In genomic region chr12:6416596-6416995, GRCh38 we compare ENCODE assay signal across 20 cellular contexts. TPM values are rescaled to one million over a fixed set of nuclear protein-coding genes. Genes with fewer than 3 reads are reported as not detected.
DNase-seq lines count a peak whose midpoint lies in the region; ATAC-seq and TF ChIP-seq lines count a peak whose summit lies in the region.
"Had no signal": no experiment of that assay in that cellular context is flagged by ENCODE, and none has a peak within 500 bp of the region (broad histone marks: within the 10 kb centered on the region; RNA-seq: fewer than 3 reads in every experiment).

No MANE protein-coding gene starts in this region.

- intact Hi-C loops in mucosa of descending colon (cut with DNase I, micrococcal nuclease) = no loop called here

- no peaks in the 10 kb centered on the region for H3K36me3 ChIP-seq in mucosa of descending colon (ENCODE audit: low read depth)
- H3K36me3 ChIP-seq in effector memory CD4-positive, alpha-beta T cell (ENCODE audit: control insufficient read depth, insufficient read depth, low read length) = no peaks in the 10 kb centered on the region
- H3K36me3 ChIP-seq: HAP-1 had no signal

- peak; percentile 46 for ATAC-seq in activated T-helper 17 cell treated with anti-CD3 and anti-CD28 coated beads, Interleukin-2, amount 50 U/mL, for 72 hours (replicated peaks)
- peak; percentile 20 for ATAC-seq in mucosa of descending colon
- ATAC-seq: K562, T-helper 17 cell had no signal

- H3K4me1 ChIP-seq in mucosa of descending colon (ENCODE audit: low read depth) = peaks cover 5% of the 10 kb centered on the region
- no peaks in the 10 kb centered on the region for H3K4me1 ChIP-seq in effector memory CD4-positive, alpha-beta T cell (ENCODE audit: control insufficient read depth, insufficient read depth, low read length, poor library complexity, severe bottlenecking)
- H3K4me1 ChIP-seq: HAP-1, tibial nerve had no signal

- H3K27ac Mint-ChIP-seq in activated T-helper 17 cell treated with anti-CD3 and anti-CD28 coated beads, Interleukin-2, amount 50 U/mL, for 72 hours = peak overlapping the region; percentile 5
- H3K27ac Mint-ChIP-seq: activated B cell treated with CpG ODN at 0.5 μM for 24 hours, T-helper 17 cell had no signal

- H3K9me3 Mint-ChIP-seq in activated T-helper 17 cell treated with anti-CD3 and anti-CD28 coated beads, Interleukin-2, amount 50 U/mL, for 72 hours = no peaks in the 10 kb centered on the region
- H3K9me3 Mint-ChIP-seq: activated B cell treated with CpG ODN at 0.5 μM for 24 hours had no signal

- TF ChIP-seq CTCF in mucosa of descending colon (IDR thresholded peaks at IDR 0.05) = no peak

- no peaks in the 10 kb centered on the region for H3K9me3 ChIP-seq in mucosa of descending colon
- no peaks in the 10 kb centered on the region for H3K9me3 ChIP-seq in effector memory CD4-positive, alpha-beta T cell (ENCODE audit: control insufficient read depth, low read length)
- H3K9me3 ChIP-seq: HAP-1, tibial nerve had no signal

- DNase-seq in GF-D8 (lab: John Stamatoyannopoulos, UW) = peak; percentile 48
- peak; percentile 5 to 16 for DNase-seq in Kasumi-1 (lab: John Stamatoyannopoulos, UW)
- no peak for DNase-seq in mucosa of descending colon
- DNase-seq in DMS79 treated with DMSO at 0.1 percent for 48 hours (lab: John Stamatoyannopoulos, UW) = no peak
- DNase-seq in NCI-H1105 treated with DMSO at 0.1 percent for 48 hours (lab: John Stamatoyannopoulos, UW) = no peak
- no peak for DNase-seq in effector memory CD4-positive, alpha-beta T cell
- no peak for DNase-seq in OCI-M2 (lab: John Stamatoyannopoulos, UW; ENCODE audit: unreplicated experiment)
- DNase-seq: activated B cell treated with CpG ODN at 0.5 μM for 24 hours; kidney glomerular epithelial cell; NCI-H1417 treated with DMSO at 0.1 percent for 48 hours; stimulated activated CD4-positive, alpha-beta T cell treated with anti-CD3 and anti-CD28 coated beads, Interleukin-4, amount 100 ng/mL, for 4 hours; stimulated activated CD8-positive, alpha-beta memory T cell treated with anti-CD3 and anti-CD28 coated beads, Interleukin-4, amount 100 ng/mL, for 48 hours; T-helper 17 cell had no signal

- H3K4me3 ChIP-seq in mucosa of descending colon = no peak overlapping the region
- H3K4me3 ChIP-seq in effector memory CD4-positive, alpha-beta T cell (ENCODE audit: insufficient read depth, low read depth, low read length, poor library complexity, severe bottlenecking) = no peak overlapping the region
- H3K4me3 ChIP-seq: HAP-1, K562, skin epidermis, tibial nerve had no signal

- H3K27ac ChIP-seq in effector memory CD4-positive, alpha-beta T cell (ENCODE audit: insufficient read depth, low read length, poor library complexity, severe bottlenecking) = no peak overlapping the region
- H3K27ac ChIP-seq: RWPE1, skin epidermis, tibial nerve had no signal

- no peaks in the 10 kb centered on the region for H3K27me3 ChIP-seq in effector memory CD4-positive, alpha-beta T cell (replicated peaks; ENCODE audit: control insufficient read depth, insufficient read depth, low read length, poor library complexity, severe bottlenecking)
- H3K27me3 ChIP-seq: tibial nerve had no signal

- H3K4me1 Mint-ChIP-seq in activated T-helper 17 cell treated with anti-CD3 and anti-CD28 coated beads, Interleukin-2, amount 50 U/mL, for 72 hours = peaks cover 4% of the 10 kb centered on the region

- H3K27me3 Mint-ChIP-seq in activated T-helper 17 cell treated with anti-CD3 and anti-CD28 coated beads, Interleukin-2, amount 50 U/mL, for 72 hours = no peaks in the 10 kb centered on the region

- no peaks in the 10 kb centered on the region for H3K36me3 Mint-ChIP-seq in activated T-helper 17 cell treated with anti-CD3 and anti-CD28 coated beads, Interleukin-2, amount 50 U/mL, for 72 hours (ENCODE audit: low read depth)

- H3K4me3 Mint-ChIP-seq in activated T-helper 17 cell treated with anti-CD3 and anti-CD28 coated beads, Interleukin-2, amount 50 U/mL, for 72 hours = no peak overlapping the region
- H3K4me3 Mint-ChIP-seq: activated B cell treated with CpG ODN at 0.5 μM for 24 hours, T-helper 17 cell had no signal

RNA-seq across cellular contexts. Expression of gene CD27, which starts 28.2 kb away (rescaled TPM):
- 10 to 100 TPM; 21.1 to 42.1 TPM for total RNA-seq in activated T-helper 17 cell treated with anti-CD3 and anti-CD28 coated beads, Interleukin-2, amount 50 U/mL, for 72 hours
- total RNA-seq in mucosa of descending colon = 1 to 10 TPM; 1.8 to 5.3 (median 3.9) TPM
- total RNA-seq: astrocyte had no signal

RNA-seq across cellular contexts. Expression of gene LTBR, which starts 32.6 kb away (rescaled TPM):
- under 1 TPM; 0.56 to 0.61 TPM for total RNA-seq in activated T-helper 17 cell treated with anti-CD3 and anti-CD28 coated beads, Interleukin-2, amount 50 U/mL, for 72 hours
- 100 to 1,000 TPM; 114 to 142 (median 135) TPM for total RNA-seq in mucosa of descending colon

RNA-seq across cellular contexts. Expression of gene TAPBPL, which starts 35.2 kb away (rescaled TPM):
- 10 to 100 TPM; 24.1 to 28.2 TPM for total RNA-seq in activated T-helper 17 cell treated with anti-CD3 and anti-CD28 coated beads, Interleukin-2, amount 50 U/mL, for 72 hours
- 100 to 1,000 TPM in 1 of 3 donors, 10 to 100 TPM in 2; 40.9 to 107 (median 72.0) TPM for total RNA-seq in mucosa of descending colon

RNA-seq across cellular contexts. Expression of gene SCNN1A, which starts 41.2 kb away (rescaled TPM):
- 1 to 10 TPM in 1 of 2 donors, not detected in 1; 1.6 TPM for total RNA-seq in activated T-helper 17 cell treated with anti-CD3 and anti-CD28 coated beads, Interleukin-2, amount 50 U/mL, for 72 hours
- total RNA-seq in mucosa of descending colon = 100 to 1,000 TPM; 130 to 402 (median 386) TPM
- total RNA-seq: activated B cell treated with CpG ODN at 0.5 μM for 24 hours had no signal

RNA-seq across cellular contexts. Expression of gene VAMP1, which starts 53.9 kb away (rescaled TPM):
- 10 to 100 TPM; 19.9 to 81.8 TPM for total RNA-seq in activated T-helper 17 cell treated with anti-CD3 and anti-CD28 coated beads, Interleukin-2, amount 50 U/mL, for 72 hours
- total RNA-seq in mucosa of descending colon = 10 to 100 TPM in 1 of 3 donors, 1 to 10 TPM in 2; 3.8 to 18.7 (median 8.6) TPM

Comparison
In these comparisons a context has a peak if more than half of its experiments do, and no peak if none do; other contexts are left out.
1. DNase-seq: peak in GF-D8 (single experiment) and Kasumi-1 (2 of 2); none in mucosa of descending colon (0 of 3), DMS79 treated with DMSO at 0.1 percent for 48 hours (single experiment), NCI-H1105 treated with DMSO at 0.1 percent for 48 hours (single experiment), effector memory CD4-positive, alpha-beta T cell (0 of 3) and OCI-M2 (single experiment).
2. RNA of gene LTBR, which starts 32.6 kb away (total RNA-seq): 114 to 142 TPM in mucosa of descending colon; 0.56 to 0.61 TPM in activated T-helper 17 cell treated with anti-CD3 and anti-CD28 coated beads, Interleukin-2, amount 50 U/mL, for 72 hours; every median in the first group is over 10 times any median in the second.